ENCODE assay signal across 8 cellular contexts in genomic region chr11:575996-576756, GRCh38. TPM values are rescaled to one million over a fixed set of nuclear protein-coding genes. Genes with fewer than 3 reads are reported as not detected.
DNase-seq lines count a peak whose midpoint lies in the region; ATAC-seq and TF ChIP-seq lines count a peak whose summit lies in the region.

A gene with protein sequence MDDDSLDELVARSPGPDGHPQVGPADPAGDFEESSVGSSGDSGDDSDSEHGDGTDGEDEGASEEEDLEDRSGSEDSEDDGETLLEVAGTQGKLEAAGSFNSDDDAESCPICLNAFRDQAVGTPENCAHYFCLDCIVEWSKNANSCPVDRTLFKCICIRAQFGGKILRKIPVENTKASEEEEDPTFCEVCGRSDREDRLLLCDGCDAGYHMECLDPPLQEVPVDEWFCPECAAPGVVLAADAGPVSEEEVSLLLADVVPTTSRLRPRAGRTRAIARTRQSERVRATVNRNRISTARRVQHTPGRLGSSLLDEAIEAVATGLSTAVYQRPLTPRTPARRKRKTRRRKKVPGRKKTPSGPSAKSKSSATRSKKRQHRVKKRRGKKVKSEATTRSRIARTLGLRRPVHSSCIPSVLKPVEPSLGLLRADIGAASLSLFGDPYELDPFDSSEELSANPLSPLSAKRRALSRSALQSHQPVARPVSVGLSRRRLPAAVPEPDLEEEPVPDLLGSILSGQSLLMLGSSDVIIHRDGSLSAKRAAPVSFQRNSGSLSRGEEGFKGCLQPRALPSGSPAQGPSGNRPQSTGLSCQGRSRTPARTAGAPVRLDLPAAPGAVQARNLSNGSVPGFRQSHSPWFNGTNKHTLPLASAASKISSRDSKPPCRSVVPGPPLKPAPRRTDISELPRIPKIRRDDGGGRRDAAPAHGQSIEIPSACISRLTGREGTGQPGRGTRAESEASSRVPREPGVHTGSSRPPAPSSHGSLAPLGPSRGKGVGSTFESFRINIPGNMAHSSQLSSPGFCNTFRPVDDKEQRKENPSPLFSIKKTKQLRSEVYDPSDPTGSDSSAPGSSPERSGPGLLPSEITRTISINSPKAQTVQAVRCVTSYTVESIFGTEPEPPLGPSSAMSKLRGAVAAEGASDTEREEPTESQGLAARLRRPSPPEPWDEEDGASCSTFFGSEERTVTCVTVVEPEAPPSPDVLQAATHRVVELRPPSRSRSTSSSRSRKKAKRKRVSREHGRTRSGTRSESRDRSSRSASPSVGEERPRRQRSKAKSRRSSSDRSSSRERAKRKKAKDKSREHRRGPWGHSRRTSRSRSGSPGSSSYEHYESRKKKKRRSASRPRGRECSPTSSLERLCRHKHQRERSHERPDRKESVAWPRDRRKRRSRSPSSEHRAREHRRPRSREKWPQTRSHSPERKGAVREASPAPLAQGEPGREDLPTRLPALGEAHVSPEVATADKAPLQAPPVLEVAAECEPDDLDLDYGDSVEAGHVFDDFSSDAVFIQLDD (N-terminal part only) (plus strand): TSS chr11:576470. CDS start chr11:581513, 5,043 bp downstream.

- peaks cover 12% of the 10 kb centered on the region for H3K27me3 Mint-ChIP-seq in T-helper 1 cell treated with Interleukin-12 subunit alpha and Interleukin-12 subunit beta and Interleukin-4 antibody, amounts not matched to agents 30 μg/mL and 1 μg/mL, for 36 hours (ENCODE audit: low read depth)

- intact Hi-C loops in left ventricle myocardium inferior (cut with micrococcal nuclease) (no loop called here), prostate gland (cut with DNase I) (no loop called here)

- peaks cover 8% of the 10 kb centered on the region for H3K36me3 Mint-ChIP-seq in T-helper 1 cell treated with Interleukin-12 subunit alpha and Interleukin-12 subunit beta and Interleukin-4 antibody, amounts not matched to agents 30 μg/mL and 1 μg/mL, for 36 hours (ENCODE audit: low read depth)

- peak; percentile 71 for TF ChIP-seq POLR2A in prostate gland (IDR thresholded peaks at IDR 0.05)

- no peak for TF ChIP-seq CTCF in left ventricle myocardium inferior (IDR thresholded peaks at IDR 0.05; ENCODE audit: borderline replicate concordance)
- TF ChIP-seq CTCF in prostate gland (IDR thresholded peaks at IDR 0.05) = peak in 2 of 4 experiments; percentile 13 to 44

- no peaks in the 10 kb centered on the region for H3K9me3 Mint-ChIP-seq in T-helper 1 cell treated with Interleukin-12 subunit alpha and Interleukin-12 subunit beta and Interleukin-4 antibody, amounts not matched to agents 30 μg/mL and 1 μg/mL, for 36 hours

- H3K27ac Mint-ChIP-seq in T-helper 1 cell treated with Interleukin-12 subunit alpha and Interleukin-12 subunit beta and Interleukin-4 antibody, amounts not matched to agents 30 μg/mL and 1 μg/mL, for 36 hours = peak within 1 kb of the TSS; percentile 100

- H3K4me1 Mint-ChIP-seq in T-helper 1 cell treated with Interleukin-12 subunit alpha and Interleukin-12 subunit beta and Interleukin-4 antibody, amounts not matched to agents 30 μg/mL and 1 μg/mL, for 36 hours (ENCODE audit: low read depth) = peaks cover 30% of the 10 kb centered on the region

- H3K36me3 ChIP-seq in left ventricle myocardium inferior (no peaks in the 10 kb centered on the region), prostate gland (no peaks in the 10 kb centered on the region)

- peak; percentile 83 for ATAC-seq in GM18498 (IDR thresholded peaks at IDR 0.05; ENCODE audit: unreplicated experiment)
- ATAC-seq in HG02885 (IDR thresholded peaks at IDR 0.05; ENCODE audit: poor library complexity, unreplicated experiment) = peak; percentile 83

- H3K9me3 ChIP-seq in left ventricle myocardium inferior (replicated peaks) (no peaks in the 10 kb centered on the region), prostate gland (no peaks in the 10 kb centered on the region)

- 2% methylated on average over 44 of the region's 97 CpGs for WGBS in prostate gland

- peak within 1 kb of the TSS; percentile 91 for H3K4me3 Mint-ChIP-seq in T-helper 1 cell treated with Interleukin-12 subunit alpha and Interleukin-12 subunit beta and Interleukin-4 antibody, amounts not matched to agents 30 μg/mL and 1 μg/mL, for 36 hours

- no peaks in the 10 kb centered on the region for H3K27me3 ChIP-seq in left ventricle myocardium inferior (ENCODE audit: low read depth)
- H3K27me3 ChIP-seq in prostate gland (replicated peaks; ENCODE audit: insufficient read depth) = no peaks in the 10 kb centered on the region

- peak within 1 kb of the TSS; percentile 97 for H3K27ac ChIP-seq in left ventricle myocardium inferior (replicated peaks)
- H3K27ac ChIP-seq in prostate gland = peak within 1 kb of the TSS; percentile 86 to 91

- peak; percentile 88 for DNase-seq in NCI-H1694 treated with DMSO at 0.1 percent for 48 hours (lab: John Stamatoyannopoulos, UW)
- DNase-seq in amniotic stem cell (lab: John Stamatoyannopoulos, UW) = peak; percentile 85
- peak; percentile 97 for DNase-seq in left ventricle myocardium inferior
- peak; percentile 94 for DNase-seq in prostate gland (ENCODE audit: low spot score)
- peak; percentile 97 for DNase-seq in ureter (ENCODE audit: low spot score)

- H3K4me1 ChIP-seq in left ventricle myocardium inferior (peaks cover 62% of the 10 kb centered on the region), prostate gland (replicated peaks) (peaks cover 18% of the 10 kb centered on the region)

- peak within 1 kb of the TSS; percentile 79 for H3K4me3 ChIP-seq in left ventricle myocardium inferior
- peak within 1 kb of the TSS; percentile 67 for H3K4me3 ChIP-seq in prostate gland

RNA-seq across cellular contexts. Expression of the gene that starts here (rescaled TPM):
- total RNA-seq in left ventricle myocardium inferior = 17.7 TPM
- total RNA-seq in prostate gland = 10 to 100 TPM; 20.8 to 55.2 TPM
- 43.6 TPM for total RNA-seq in ureter

Comparison
In these comparisons a context has a peak if more than half of its experiments do, and no peak if none do; other contexts are left out.
1. Peak in every context shown above with its lines: DNase-seq, ATAC-seq, H3K4me3 ChIP-seq and H3K27ac ChIP-seq.